In the genomic region with DNA sequence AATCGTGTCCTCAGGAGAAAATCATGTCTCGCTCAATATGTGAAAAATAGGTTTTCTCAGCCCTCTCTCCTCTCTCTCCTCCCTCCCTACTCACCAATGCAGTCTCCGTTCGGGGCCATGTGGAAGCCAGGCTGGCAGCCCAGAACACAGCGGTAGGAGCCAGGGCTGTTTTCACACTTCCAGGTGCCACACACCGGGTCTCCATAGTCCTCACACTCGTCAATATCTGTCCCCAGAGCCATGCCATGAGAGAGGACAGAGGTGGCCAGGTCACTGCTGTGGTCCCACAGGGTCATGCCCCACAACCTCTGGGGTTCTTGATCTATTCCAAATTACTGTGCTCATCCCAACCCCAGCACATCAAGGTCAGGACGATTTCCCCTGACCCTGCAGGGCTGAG, we compare ENCODE assay signal across 1 cellular context.
TF ChIP-seq lines count a peak whose summit lies in the region.

No MANE protein-coding gene starts in this region.

TF ChIP-seq in WTC11, 78 proteins besides CTCF, POLR2A, EP300 and RAD21 (continued from another document):
- TF ChIP-seq, protein P1, sequence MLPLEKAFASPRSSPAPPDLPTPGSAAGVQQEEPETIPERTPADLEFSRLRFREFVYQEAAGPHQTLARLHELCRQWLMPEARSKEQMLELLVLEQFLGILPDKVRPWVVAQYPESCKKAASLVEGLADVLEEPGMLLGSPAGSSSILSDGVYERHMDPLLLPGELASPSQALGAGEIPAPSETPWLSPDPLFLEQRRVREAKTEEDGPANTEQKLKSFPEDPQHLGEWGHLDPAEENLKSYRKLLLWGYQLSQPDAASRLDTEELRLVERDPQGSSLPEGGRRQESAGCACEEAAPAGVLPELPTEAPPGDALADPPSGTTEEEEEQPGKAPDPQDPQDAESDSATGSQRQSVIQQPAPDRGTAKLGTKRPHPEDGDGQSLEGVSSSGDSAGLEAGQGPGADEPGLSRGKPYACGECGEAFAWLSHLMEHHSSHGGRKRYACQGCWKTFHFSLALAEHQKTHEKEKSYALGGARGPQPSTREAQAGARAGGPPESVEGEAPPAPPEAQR (CRISPR knock-in tag; IDR thresholded peaks at IDR 0.05): no peak
- TF ChIP-seq MXD4 (CRISPR knock-in tag; IDR thresholded peaks at IDR 0.05; ENCODE audit: borderline replicate concordance) (no peak), ZNF219 (CRISPR knock-in tag; IDR thresholded peaks at IDR 0.05; ENCODE audit: borderline replicate concordance) (no peak), ZNF317 (CRISPR knock-in tag; IDR thresholded peaks at IDR 0.05; ENCODE audit: borderline replicate concordance, low read depth) (no peak), RELA (CRISPR knock-in tag; IDR thresholded peaks at IDR 0.05; ENCODE audit: borderline replicate concordance) (no peak), TEAD1 (CRISPR knock-in tag; IDR thresholded peaks at IDR 0.05) (no peak), TP53 (CRISPR knock-in tag; IDR thresholded peaks at IDR 0.05) (no peak), SMAD3 (CRISPR knock-in tag; IDR thresholded peaks at IDR 0.05; ENCODE audit: borderline replicate concordance) (no peak), TCF7 (CRISPR knock-in tag; IDR thresholded peaks at IDR 0.05; ENCODE audit: low read depth) (no peak), USF2 (CRISPR knock-in tag; IDR thresholded peaks at IDR 0.05) (no peak), KAT7 (CRISPR knock-in tag; IDR thresholded peaks at IDR 0.05; ENCODE audit: borderline replicate concordance) (no peak), ZNF232 (CRISPR knock-in tag; IDR thresholded peaks at IDR 0.05) (no peak)
- TF ChIP-seq, protein P2, sequence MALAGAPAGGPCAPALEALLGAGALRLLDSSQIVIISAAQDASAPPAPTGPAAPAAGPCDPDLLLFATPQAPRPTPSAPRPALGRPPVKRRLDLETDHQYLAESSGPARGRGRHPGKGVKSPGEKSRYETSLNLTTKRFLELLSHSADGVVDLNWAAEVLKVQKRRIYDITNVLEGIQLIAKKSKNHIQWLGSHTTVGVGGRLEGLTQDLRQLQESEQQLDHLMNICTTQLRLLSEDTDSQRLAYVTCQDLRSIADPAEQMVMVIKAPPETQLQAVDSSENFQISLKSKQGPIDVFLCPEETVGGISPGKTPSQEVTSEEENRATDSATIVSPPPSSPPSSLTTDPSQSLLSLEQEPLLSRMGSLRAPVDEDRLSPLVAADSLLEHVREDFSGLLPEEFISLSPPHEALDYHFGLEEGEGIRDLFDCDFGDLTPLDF (CRISPR knock-in tag; IDR thresholded peaks at IDR 0.05): no peak
